ENCODE assay signal across 12 cellular contexts in the genomic region with DNA sequence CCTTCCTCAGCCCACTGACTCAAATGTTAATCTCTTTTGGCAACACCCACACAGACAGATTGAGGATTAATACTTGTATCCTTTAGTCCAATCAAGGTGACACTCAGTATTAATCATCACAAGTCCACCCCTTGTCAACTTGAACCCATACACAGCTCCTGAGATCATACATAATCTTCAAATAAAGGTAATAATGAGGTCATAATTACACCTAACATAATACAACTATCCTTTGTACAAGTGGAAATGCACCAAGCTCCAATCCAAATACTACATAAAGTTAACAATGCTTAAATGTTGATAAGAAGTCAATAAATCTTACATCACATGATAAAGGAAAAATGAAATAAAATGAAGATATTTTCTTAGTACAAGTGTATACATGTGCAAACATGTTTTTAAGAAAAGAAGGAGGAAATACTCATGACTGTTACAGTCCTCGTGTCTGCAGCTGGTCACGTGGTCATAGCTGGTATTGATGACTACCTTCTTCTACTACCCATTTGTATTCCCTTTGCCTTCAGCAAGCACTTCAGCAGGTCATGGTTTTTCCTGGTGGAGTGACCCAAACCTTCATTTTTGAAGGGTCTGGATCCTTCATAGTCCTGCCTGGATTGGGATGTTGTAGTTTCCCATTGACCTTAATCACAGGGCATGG. TPM values are rescaled to one million over a fixed set of nuclear protein-coding genes. Genes with fewer than 3 reads are reported as not detected.
"Had no signal": no experiment of that assay in that cellular context is flagged by ENCODE, and none has a peak within 500 bp of the region (broad histone marks: within the 10 kb centered on the region; RNA-seq: fewer than 3 reads in every experiment).

No MANE protein-coding gene starts in this region.

RNA-seq across cellular contexts. Expression of gene FASLG, which starts 29.7 kb away (rescaled TPM):
- total RNA-seq: neural crest cell, osteocyte, prostate gland, pulmonary artery endothelial cell, right atrium auricular region, smooth muscle cell, stomach, subcutaneous adipose tissue, temporal lobe, thoracic aorta, tibial nerve, vagina had no signal
- polyA plus RNA-seq: smooth muscle cell had no signal
